23 cellular contexts compared by ENCODE assay signal in genomic region chr1:3442331-3442730, GRCh38.
"Had no signal": no experiment of that assay in that cellular context is flagged by ENCODE, and none has a peak within 500 bp of the region (broad histone marks: within the 10 kb centered on the region; RNA-seq: fewer than 3 reads in every experiment).

No MANE protein-coding gene starts in this region.

- H3K4me3 ChIP-seq: esophagus squamous epithelium, gastroesophageal sphincter, left ventricle myocardium inferior, lung, right atrium auricular region, sigmoid colon, skin epidermis had no signal

- H3K4me1 Mint-ChIP-seq: nephron; stimulated activated naive B cell treated with anti-CD40 and anti-IgM and Interleukin-4, amounts not matched to agents 10 μg/mL and 1 μg/mL and 100 μg/mL, for 72 hours; stimulated activated naive CD8-positive, alpha-beta T cell treated with anti-CD3 and anti-CD28 coated beads, Interleukin-15, amount 100 ng/mL, for 72 hours had no signal

- H3K36me3 Mint-ChIP-seq: stimulated activated naive B cell treated with anti-CD40 and anti-IgM and Interleukin-4, amounts not matched to agents 10 μg/mL and 1 μg/mL and 100 μg/mL, for 72 hours; type B pancreatic cell had no signal

- H3K27ac ChIP-seq: esophagus squamous epithelium, left ventricle myocardium inferior, neutrophil, right atrium auricular region had no signal

- DNase-seq: esophagus squamous epithelium; foreskin fibroblast; glutamatergic neuron; islet precursor cell; left cardiac atrium; left ventricle myocardium inferior; mesenchymal stem cell; naive B cell; sigmoid colon; stimulated activated CD4-positive, alpha-beta T cell treated with anti-CD3 and anti-CD28 coated beads, Interleukin-2, amount 100 ng/mL, for 24 hours; stimulated activated CD4-positive, alpha-beta T cell treated with anti-CD3 and anti-CD28 coated beads, Interleukin-4, amount 100 ng/mL, for 4 hours; stimulated activated naive B cell treated with anti-CD40 and anti-IgM and Interleukin-4, amounts not matched to agents 10 μg/mL and 1 μg/mL and 100 μg/mL, for 72 hours; stimulated activated naive CD8-positive, alpha-beta T cell treated with anti-CD3 and anti-CD28 coated beads, Interleukin-15, amount 100 ng/mL, for 72 hours had no signal

- FAIRE-seq: colon, urothelium cell line had no signal

- H3K9me3 Mint-ChIP-seq: dendritic cell treated with granulocyte-macrophage colony-stimulating factor and Interleukin-4, amounts not matched to agents 40 ng/mL and 50 ng/mL, for 4 days; stimulated activated naive B cell treated with anti-CD40 and anti-IgM and Interleukin-4, amounts not matched to agents 10 μg/mL and 1 μg/mL and 100 μg/mL, for 72 hours; type B pancreatic cell had no signal

- H3K4me1 ChIP-seq: esophagus squamous epithelium, gastroesophageal sphincter, left ventricle myocardium inferior, right atrium auricular region, sigmoid colon had no signal

- H3K4me3 Mint-ChIP-seq: dendritic cell treated with granulocyte-macrophage colony-stimulating factor and Interleukin-4, amounts not matched to agents 40 ng/mL and 50 ng/mL, for 4 days; naive B cell; nephron; stimulated activated naive B cell treated with anti-CD40 and anti-IgM and Interleukin-4, amounts not matched to agents 10 μg/mL and 1 μg/mL and 100 μg/mL, for 72 hours; stimulated activated naive CD8-positive, alpha-beta T cell treated with anti-CD3 and anti-CD28 coated beads, Interleukin-15, amount 100 ng/mL, for 72 hours had no signal

- H3K27ac Mint-ChIP-seq: dendritic cell treated with granulocyte-macrophage colony-stimulating factor and Interleukin-4, amounts not matched to agents 40 ng/mL and 50 ng/mL, for 4 days; nephron; stimulated activated naive B cell treated with anti-CD40 and anti-IgM and Interleukin-4, amounts not matched to agents 10 μg/mL and 1 μg/mL and 100 μg/mL, for 72 hours; stimulated activated naive CD8-positive, alpha-beta T cell treated with anti-CD3 and anti-CD28 coated beads, Interleukin-15, amount 100 ng/mL, for 72 hours had no signal

- H3K9me3 ChIP-seq: neutrophil, right atrium auricular region had no signal

- H3K27me3 ChIP-seq: right atrium auricular region had no signal

- H3K36me3 ChIP-seq: esophagus squamous epithelium, gastroesophageal sphincter, left ventricle myocardium inferior, neutrophil, right atrium auricular region, sigmoid colon had no signal

- ATAC-seq: gastroesophageal sphincter; left cardiac atrium; stimulated activated naive B cell treated with anti-CD40 and anti-IgM and Interleukin-4, amounts not matched to agents 10 μg/mL and 1 μg/mL and 100 μg/mL, for 72 hours; stimulated activated naive CD8-positive, alpha-beta T cell treated with anti-CD3 and anti-CD28 coated beads, Interleukin-15, amount 100 ng/mL, for 72 hours had no signal
